ENCODE assay signal across 26 cellular contexts in genomic region chr5:79529110-79529509, GRCh38.
"Had no signal": no experiment of that assay in that cellular context is flagged by ENCODE, and none has a peak within 500 bp of the region (broad histone marks: within the 10 kb centered on the region; RNA-seq: fewer than 3 reads in every experiment).

No MANE protein-coding gene starts in this region.

- DNase-seq: activated CD4-positive, alpha-beta T cell treated with anti-CD3 and anti-CD28 coated beads for 36 hours; activated CD4-positive, CD25-positive, alpha-beta regulatory T cell; activated CD8-positive, alpha-beta memory T cell treated with anti-CD3 and anti-CD28 coated beads, Interleukin-2, amount 10 ng/mL, durations not matched to agents 7 days and 5 days; activated CD8-positive, alpha-beta T cell treated with anti-CD3 and anti-CD28 coated beads, Interleukin-2, amount 10 ng/mL, durations not matched to agents 7 days and 5 days; activated naive CD4-positive, alpha-beta T cell; activated T-cell treated with anti-CD3 and anti-CD28 coated beads for 4 hours; activated T-cell treated with anti-CD3 and anti-CD28 coated beads, Interleukin-2, amount 50 U/mL, for 72 hours; central memory CD4-positive, alpha-beta T cell; islet precursor cell; left cardiac atrium; left ventricle myocardium superior; mammary epithelial cell; ovary; psoas muscle; sigmoid colon; small intestine; stimulated activated CD4-positive, alpha-beta T cell treated with anti-CD3 and anti-CD28 coated beads, Interleukin-4, amount 100 ng/mL, for 24 hours had no signal

- ATAC-seq: activated CD4-positive, alpha-beta T cell treated with anti-CD3 and anti-CD28 coated beads for 36 hours; activated CD8-positive, alpha-beta memory T cell treated with anti-CD3 and anti-CD28 coated beads, Interleukin-2, amount 10 ng/mL, durations not matched to agents 7 days and 5 days; activated CD8-positive, alpha-beta T cell treated with anti-CD3 and anti-CD28 coated beads, Interleukin-2, amount 10 ng/mL, durations not matched to agents 7 days and 5 days; activated naive CD4-positive, alpha-beta T cell treated with anti-CD3 and anti-CD28 coated beads, Interleukin-2, amount 50 U/mL, for 72 hours; activated T-cell treated with anti-CD3 and anti-CD28 coated beads, Interleukin-2, amount 50 U/mL, for 72 hours; gastroesophageal sphincter; left cardiac atrium; left ventricle myocardium superior; psoas muscle; stimulated activated effector memory CD8-positive, alpha-beta T cell treated with anti-CD3 and anti-CD28 coated beads, Interleukin-12 subunit alpha, Interleukin-12 subunit beta, amount 100 ng/mL, for 72 hours had no signal

- H3K4me1 ChIP-seq: breast epithelium, gastroesophageal sphincter, psoas muscle, sigmoid colon, vagina had no signal

- H3K4me3 Mint-ChIP-seq: activated CD4-positive, alpha-beta T cell treated with anti-CD3 and anti-CD28 coated beads for 36 hours; activated CD8-positive, alpha-beta memory T cell treated with anti-CD3 and anti-CD28 coated beads, Interleukin-2, amount 10 ng/mL, durations not matched to agents 7 days and 5 days; activated CD8-positive, alpha-beta T cell treated with anti-CD3 and anti-CD28 coated beads, Interleukin-2, amount 10 ng/mL, durations not matched to agents 7 days and 5 days; activated T-cell treated with anti-CD3 and anti-CD28 coated beads, Interleukin-2, amount 50 U/mL, for 72 hours; nephron; stimulated activated effector memory CD8-positive, alpha-beta T cell treated with anti-CD3 and anti-CD28 coated beads, Interleukin-12 subunit alpha, Interleukin-12 subunit beta, amount 100 ng/mL, for 72 hours; stimulated activated naive CD8-positive, alpha-beta T cell treated with anti-CD3 and anti-CD28 coated beads, Interleukin-15, Interleukin-2, amounts not matched to agents 100 ng/mL and 50 ng/mL, for 24 hours; type B pancreatic cell had no signal

- H3K27ac Mint-ChIP-seq: activated CD4-positive, alpha-beta T cell treated with anti-CD3 and anti-CD28 coated beads for 36 hours; activated CD8-positive, alpha-beta memory T cell treated with anti-CD3 and anti-CD28 coated beads, Interleukin-2, amount 10 ng/mL, durations not matched to agents 7 days and 5 days; activated CD8-positive, alpha-beta T cell treated with anti-CD3 and anti-CD28 coated beads, Interleukin-2, amount 10 ng/mL, durations not matched to agents 7 days and 5 days; activated naive CD4-positive, alpha-beta T cell treated with anti-CD3 and anti-CD28 coated beads, Interleukin-2, amount 50 U/mL, for 72 hours; activated T-cell treated with anti-CD3 and anti-CD28 coated beads, Interleukin-2, amount 50 U/mL, for 72 hours; nephron; stimulated activated effector memory CD8-positive, alpha-beta T cell treated with anti-CD3 and anti-CD28 coated beads, Interleukin-12 subunit alpha, Interleukin-12 subunit beta, amount 100 ng/mL, for 72 hours; stimulated activated naive CD8-positive, alpha-beta T cell treated with anti-CD3 and anti-CD28 coated beads, Interleukin-15, Interleukin-2, amounts not matched to agents 100 ng/mL and 50 ng/mL, for 24 hours; type B pancreatic cell had no signal

- H3K27me3 Mint-ChIP-seq: type B pancreatic cell had no signal

- H3K27ac ChIP-seq: breast epithelium, gastroesophageal sphincter, hepatocyte, ovary, psoas muscle, sigmoid colon, vagina had no signal

- H3K4me3 ChIP-seq: breast epithelium, gastroesophageal sphincter, hepatocyte, ovary, psoas muscle, sigmoid colon, vagina had no signal

- H2AFZ ChIP-seq: hepatocyte had no signal

- H3K79me2 ChIP-seq: hepatocyte had no signal

- H3K9me3 ChIP-seq: ovary, vagina had no signal

- H3K4me2 ChIP-seq: hepatocyte had no signal

- H3K36me3 ChIP-seq: breast epithelium, gastroesophageal sphincter, ovary, sigmoid colon, vagina had no signal

- H3K27me3 ChIP-seq: breast epithelium, gastroesophageal sphincter, hepatocyte, ovary, sigmoid colon, vagina had no signal

- H3K4me1 Mint-ChIP-seq: activated CD8-positive, alpha-beta memory T cell treated with anti-CD3 and anti-CD28 coated beads, Interleukin-2, amount 10 ng/mL, durations not matched to agents 7 days and 5 days; nephron; stimulated activated effector memory CD8-positive, alpha-beta T cell treated with anti-CD3 and anti-CD28 coated beads, Interleukin-12 subunit alpha, Interleukin-12 subunit beta, amount 100 ng/mL, for 72 hours had no signal
